ENCODE assay signal across 26 cellular contexts in genomic region chr3:33957176-33957575, GRCh38.
"Had no signal": no experiment of that assay in that cellular context is flagged by ENCODE, and none has a peak within 500 bp of the region (broad histone marks: within the 10 kb centered on the region; RNA-seq: fewer than 3 reads in every experiment).

No MANE protein-coding gene starts in this region.

- H3K4me1 Mint-ChIP-seq: immature natural killer cell; memory B cell; mesothelial cell of epicardium; stimulated activated effector memory CD8-positive, alpha-beta T cell treated with anti-CD3 and anti-CD28 coated beads, Interleukin-12 subunit alpha, Interleukin-12 subunit beta, amount 100 ng/mL, for 72 hours had no signal

- H3K27me3 ChIP-seq: esophagus squamous epithelium, gastroesophageal sphincter, neural progenitor cell, pancreas, right lobe of liver, tibial artery, upper lobe of left lung, uterus had no signal

- H3K27ac ChIP-seq: epithelial cell of prostate, esophagus squamous epithelium, gastroesophageal sphincter, left ventricle myocardium inferior, lower lobe of right lung, neural progenitor cell, pancreas, prostate gland, right lobe of liver, tibial artery, upper lobe of left lung, uterus had no signal

- DNase-seq: effector memory CD8-positive, alpha-beta T cell; esophagus squamous epithelium; foreskin fibroblast; glutamatergic neuron; immature natural killer cell; left ventricle myocardium inferior; lower lobe of right lung; nucleus accumbens; pancreas; retina; right lobe of liver; stimulated activated CD4-positive, alpha-beta T cell treated with anti-CD3 and anti-CD28 coated beads, Interleukin-4, amount 100 ng/mL, for 1 hour; stimulated activated CD8-positive, alpha-beta memory T cell treated with anti-CD3 and anti-CD28 coated beads, Interleukin-4, amount 100 ng/mL, for 48 hours; stimulated activated naive CD8-positive, alpha-beta T cell treated with anti-CD3 and anti-CD28 coated beads, Interleukin-15, Interleukin-2, amounts not matched to agents 100 U/mL and 50 U/mL, for 24 hours; tibial artery; upper lobe of left lung; uterus had no signal

- H2AFZ ChIP-seq: neural progenitor cell had no signal

- ATAC-seq: effector memory CD8-positive, alpha-beta T cell; gastroesophageal sphincter; lower lobe of right lung; pancreas; right lobe of liver; stimulated activated effector memory CD8-positive, alpha-beta T cell treated with anti-CD3 and anti-CD28 coated beads, Interleukin-12 subunit alpha, Interleukin-12 subunit beta, amount 100 ng/mL, for 72 hours; stimulated activated naive CD8-positive, alpha-beta T cell treated with anti-CD3 and anti-CD28 coated beads, Interleukin-15, Interleukin-2, amounts not matched to agents 100 U/mL and 50 U/mL, for 24 hours had no signal

- H3K4me3 ChIP-seq: esophagus squamous epithelium, gastroesophageal sphincter, left ventricle myocardium inferior, lower lobe of right lung, neural progenitor cell, pancreas, prostate gland, right lobe of liver, tibial artery, upper lobe of left lung, uterus had no signal

- H3K4me1 ChIP-seq: esophagus squamous epithelium, gastroesophageal sphincter, left ventricle myocardium inferior, lower lobe of right lung, pancreas, prostate gland, right lobe of liver, tibial artery, upper lobe of left lung, uterus had no signal

- H3K27me3 Mint-ChIP-seq: dendritic cell treated with granulocyte-macrophage colony-stimulating factor and Interleukin-4, amounts not matched to agents 40 ng/mL and 50 ng/mL, for 4 days had no signal

- H3K36me3 Mint-ChIP-seq: immature natural killer cell; memory B cell; mesothelial cell of epicardium; natural killer cell treated with Interleukin-12 subunit alpha and Interleukin-12 subunit beta and Interleukin-15 and Interleukin-18, amount 100 ng/mL, for 72 hours; stimulated activated effector memory CD8-positive, alpha-beta T cell treated with anti-CD3 and anti-CD28 coated beads, Interleukin-12 subunit alpha, Interleukin-12 subunit beta, amount 100 ng/mL, for 72 hours had no signal

- H3K27ac Mint-ChIP-seq: dendritic cell treated with granulocyte-macrophage colony-stimulating factor and Interleukin-4, amounts not matched to agents 40 ng/mL and 50 ng/mL, for 4 days; effector memory CD8-positive, alpha-beta T cell; immature natural killer cell; memory B cell; mesothelial cell of epicardium; natural killer cell treated with Interleukin-12 subunit alpha and Interleukin-12 subunit beta and Interleukin-15 and Interleukin-18, amount 100 ng/mL, for 72 hours; neural progenitor cell; stimulated activated effector memory CD8-positive, alpha-beta T cell treated with anti-CD3 and anti-CD28 coated beads, Interleukin-12 subunit alpha, Interleukin-12 subunit beta, amount 100 ng/mL, for 72 hours had no signal

- H3K4me3 Mint-ChIP-seq: dendritic cell treated with granulocyte-macrophage colony-stimulating factor and Interleukin-4, amounts not matched to agents 40 ng/mL and 50 ng/mL, for 4 days; effector memory CD8-positive, alpha-beta T cell; immature natural killer cell; memory B cell; mesothelial cell of epicardium; natural killer cell treated with Interleukin-12 subunit alpha and Interleukin-12 subunit beta and Interleukin-15 and Interleukin-18, amount 100 ng/mL, for 72 hours; neural progenitor cell; stimulated activated effector memory CD8-positive, alpha-beta T cell treated with anti-CD3 and anti-CD28 coated beads, Interleukin-12 subunit alpha, Interleukin-12 subunit beta, amount 100 ng/mL, for 72 hours had no signal

- H3K9me3 ChIP-seq: esophagus squamous epithelium, gastroesophageal sphincter, left ventricle myocardium inferior, lower lobe of right lung, pancreas, prostate gland, right lobe of liver, tibial artery, upper lobe of left lung, uterus had no signal

- H3K4me2 ChIP-seq: neural progenitor cell had no signal

- H3K36me3 ChIP-seq: esophagus squamous epithelium, gastroesophageal sphincter, left ventricle myocardium inferior, lower lobe of right lung, neural progenitor cell, pancreas, prostate gland, right lobe of liver, tibial artery, upper lobe of left lung, uterus had no signal

- H3K9me3 Mint-ChIP-seq: dendritic cell treated with granulocyte-macrophage colony-stimulating factor and Interleukin-4, amounts not matched to agents 40 ng/mL and 50 ng/mL, for 4 days; effector memory CD8-positive, alpha-beta T cell; memory B cell; mesothelial cell of epicardium; natural killer cell treated with Interleukin-12 subunit alpha and Interleukin-12 subunit beta and Interleukin-15 and Interleukin-18, amount 100 ng/mL, for 72 hours; neural progenitor cell; stimulated activated effector memory CD8-positive, alpha-beta T cell treated with anti-CD3 and anti-CD28 coated beads, Interleukin-12 subunit alpha, Interleukin-12 subunit beta, amount 100 ng/mL, for 72 hours had no signal

- H3K9ac ChIP-seq: neural progenitor cell had no signal
